17 cellular contexts compared by ENCODE assay signal in genomic region chr3:181267312-181267711, GRCh38.
DNase-seq lines count a peak whose midpoint lies in the region; ATAC-seq and TF ChIP-seq lines count a peak whose summit lies in the region.
"Had no signal": no experiment of that assay in that cellular context is flagged by ENCODE, and none has a peak within 500 bp of the region (broad histone marks: within the 10 kb centered on the region; RNA-seq: fewer than 3 reads in every experiment).

No MANE protein-coding gene starts in this region.

- H3K4me3 Mint-ChIP-seq in WTC11 = no peak overlapping the region
- H3K4me3 Mint-ChIP-seq: CD14-positive monocyte; CD4-positive, alpha-beta T cell; CD8-positive, alpha-beta T cell had no signal

- no peak for TF ChIP-seq POLR2A in right lobe of liver (IDR thresholded peaks at IDR 0.05)

- no peaks in the 10 kb centered on the region for H3K27me3 ChIP-seq in right lobe of liver
- H3K27me3 ChIP-seq: BE2C, BLaER1 had no signal

- TF ChIP-seq CTCF in WTC11 (IDR thresholded peaks at IDR 0.05) (no peak), right lobe of liver (IDR thresholded peaks at IDR 0.05) (no peak)

- peak; percentile 48 for DNase-seq in NCI-H146 (lab: John Stamatoyannopoulos, UW)
- no peak for DNase-seq in NCI-H146 treated with DMSO at 0.1 percent for 48 hours (lab: John Stamatoyannopoulos, UW; ENCODE audit: unreplicated experiment)
- no peak for DNase-seq in WTC11 (ENCODE audit: low spot score)
- DNase-seq in CD1c-positive myeloid dendritic cell (ENCODE audit: extremely low spot score) = no peak
- no peak for DNase-seq in right lobe of liver
- DNase-seq: ACHN; BE2C; C1 segment of cervical spinal cord; Caco-2; Calu3; CD4-positive, alpha-beta T cell; CD8-positive, alpha-beta T cell; DMS79 treated with DMSO at 0.1 percent for 48 hours; GF-D8 had no signal

- ATAC-seq in WTC11 (no peak), right lobe of liver (no peak)
- ATAC-seq: CD8-positive, alpha-beta T cell had no signal

- H3K4me1 ChIP-seq in right lobe of liver = no peaks in the 10 kb centered on the region
- H3K4me1 ChIP-seq: BE2C, BLaER1, Caco-2 had no signal

- H3K27ac ChIP-seq in right lobe of liver = no peak overlapping the region
- H3K27ac ChIP-seq: 22Rv1, BLaER1 had no signal

- no peaks in the 10 kb centered on the region for H3K36me3 Mint-ChIP-seq in WTC11
- H3K36me3 Mint-ChIP-seq: CD14-positive monocyte; CD8-positive, alpha-beta T cell had no signal

- intact Hi-C loops in right lobe of liver (cut with DNase I) = no loop called here

- H3K27ac Mint-ChIP-seq in WTC11 = no peak overlapping the region
- H3K27ac Mint-ChIP-seq: CD4-positive, alpha-beta T cell; CD8-positive, alpha-beta T cell had no signal

- CTCF ChIA-PET in WTC11 (lab: Charles Lee) = no interaction called here

- no peak overlapping the region for H3K4me3 ChIP-seq in right lobe of liver
- H3K4me3 ChIP-seq: BLaER1 had no signal

- POLR2A ChIA-PET in WTC11 (lab: Charles Lee) = interaction anchor here (0.5 kb wide), 1 partner anchor 468 kb away, joined by 3 read pairs; no protein-coding TSS in a partner anchor

- H3K36me3 ChIP-seq in right lobe of liver = no peaks in the 10 kb centered on the region
- H3K36me3 ChIP-seq: BE2C, BLaER1 had no signal

- H3K4me1 Mint-ChIP-seq in WTC11 = no peaks in the 10 kb centered on the region

- no peaks in the 10 kb centered on the region for H3K27me3 Mint-ChIP-seq in WTC11 (ENCODE audit: low read depth)

- peaks cover 5% of the 10 kb centered on the region for H3K9me3 Mint-ChIP-seq in WTC11
- H3K9me3 Mint-ChIP-seq: CD14-positive monocyte; CD4-positive, alpha-beta T cell had no signal

- no peaks in the 10 kb centered on the region for H3K9me3 ChIP-seq in right lobe of liver
- H3K9me3 ChIP-seq: BE2C, BLaER1, Caco-2 had no signal

TF ChIP-seq in WTC11, 78 proteins besides CTCF, POLR2A, EP300 and RAD21:
- TF ChIP-seq HMGA2 (CRISPR knock-in tag; IDR thresholded peaks at IDR 0.05) = peak; percentile 49; the same call in 1 of the 2 replicates
- TF ChIP-seq CREM (CRISPR knock-in tag; IDR thresholded peaks at IDR 0.05) = no peak
